ENCODE assay signal across 3 cellular contexts in genomic region chr3:45053805-45054195, GRCh38. TPM values are rescaled to one million over a fixed set of nuclear protein-coding genes. Genes with fewer than 3 reads are reported as not detected.
"Had no signal": no experiment of that assay in that cellular context is flagged by ENCODE, and none has a peak within 500 bp of the region (broad histone marks: within the 10 kb centered on the region; RNA-seq: fewer than 3 reads in every experiment).

No MANE protein-coding gene starts in this region.

RNA-seq across cellular contexts. Expression of gene CLEC3B, which starts 27.7 kb away (rescaled TPM):
- total RNA-seq: endothelial cell of umbilical vein, kidney epithelial cell had no signal
- polyA plus RNA-seq: naive thymus-derived CD4-positive, alpha-beta T cell had no signal
